22 cellular contexts compared by ENCODE assay signal in genomic region chr3:177377166-177377565, GRCh38.
A peak's percentile ranks its signal among the peaks of the same experiment; 100 is the strongest.
DNase-seq lines count a peak whose midpoint lies in the region; ATAC-seq and TF ChIP-seq lines count a peak whose summit lies in the region.
"Had no signal": no experiment of that assay in that cellular context is flagged by ENCODE, and none has a peak within 500 bp of the region (broad histone marks: within the 10 kb centered on the region; RNA-seq: fewer than 3 reads in every experiment).

No MANE protein-coding gene starts in this region.

- peaks cover 3% of the 10 kb centered on the region for H3K9me3 ChIP-seq in RWPE2 (ENCODE audit: severe bottlenecking)
- no peaks in the 10 kb centered on the region for H3K9me3 ChIP-seq in thyroid gland

- peaks cover 18% of the 10 kb centered on the region for H3K4me1 Mint-ChIP-seq in stimulated activated naive CD8-positive, alpha-beta T cell treated with anti-CD3 and anti-CD28 coated beads, Interleukin-15, amount 100 ng/mL, for 72 hours

- H3K27ac Mint-ChIP-seq in stimulated activated naive CD8-positive, alpha-beta T cell treated with anti-CD3 and anti-CD28 coated beads, Interleukin-15, amount 100 ng/mL, for 72 hours = no peak overlapping the region
- H3K27ac Mint-ChIP-seq: activated T-helper 2 cell treated with anti-CD3 and anti-CD28 coated beads, Interferon-gamma antibody, Interleukin-2, Interleukin-4, amounts not matched to agents 10 μg/mL and 5 μg/mL and 100 μg/mL, durations not matched to agents 14 hours and 24 hours and 36 hours; neural progenitor cell had no signal

- TF ChIP-seq CTCF in RWPE2 (IDR thresholded peaks at IDR 0.05; ENCODE audit: poor library complexity, severe bottlenecking) = no peak
- TF ChIP-seq CTCF in thyroid gland (IDR thresholded peaks at IDR 0.05) = peak in 1 of 6 experiments; percentile 25

- H3K27ac ChIP-seq in RWPE2 (ENCODE audit: poor library complexity, severe bottlenecking) (no peak overlapping the region), thyroid gland (peak overlapping the region; percentile 37 to 58 (median 43))
- H3K27ac ChIP-seq: BLaER1, heart left ventricle, neural progenitor cell, SK-N-MC, spleen, thoracic aorta had no signal

- H3K4me3 ChIP-seq in RWPE2 (ENCODE audit: severe bottlenecking) (no peak overlapping the region), thyroid gland (replicated peaks in 1 of 3) (no peak overlapping the region)
- H3K4me3 ChIP-seq: BLaER1, GM12878, heart left ventricle, neural progenitor cell, SK-N-MC, spleen, thoracic aorta had no signal

- DNase-seq in NCI-H2081 (lab: John Stamatoyannopoulos, UW) (peak; percentile 53 to 78), NCI-H2081 treated with DMSO at 0.1 percent for 48 hours (lab: John Stamatoyannopoulos, UW) (no peak), RWPE2 (ENCODE audit: low spot score) (peak; percentile 75), islet precursor cell (peak; percentile 57), thyroid gland (peak; percentile 94 to 96)
- no peak for DNase-seq in NK-92 treated with Interleukin-12 subunit alpha and Interleukin-12 subunit beta, amount 100 ng/mL, for 24 hours (lab: John Stamatoyannopoulos, UW)
- DNase-seq in stimulated activated naive CD8-positive, alpha-beta T cell treated with anti-CD3 and anti-CD28 coated beads, Interleukin-15, amount 100 ng/mL, for 72 hours = no peak
- DNase-seq: 8988T, heart left ventricle, KG1, NCI-H1048, NCI-H345, spleen, T1000 had no signal

- WGBS in thyroid gland, 2 donors = 53 to 66% methylated on average over 9 of the region's 9 CpGs

- H3K27me3 Mint-ChIP-seq in stimulated activated naive CD8-positive, alpha-beta T cell treated with anti-CD3 and anti-CD28 coated beads, Interleukin-15, amount 100 ng/mL, for 72 hours = no peaks in the 10 kb centered on the region

- H3K4me3 Mint-ChIP-seq in stimulated activated naive CD8-positive, alpha-beta T cell treated with anti-CD3 and anti-CD28 coated beads, Interleukin-15, amount 100 ng/mL, for 72 hours = no peak overlapping the region
- H3K4me3 Mint-ChIP-seq: neural progenitor cell had no signal

- intact Hi-C loops in thyroid gland (cut with DNase I) = no loop called here

- peaks cover 0 to 9% of the 10 kb centered on the region in 2 donors for H3K9me3 Mint-ChIP-seq in stimulated activated naive CD8-positive, alpha-beta T cell treated with anti-CD3 and anti-CD28 coated beads, Interleukin-15, amount 100 ng/mL, for 72 hours

- H3K4me1 ChIP-seq in RWPE2 (ENCODE audit: insufficient read depth, poor library complexity, severe bottlenecking) = peaks cover 10% of the 10 kb centered on the region
- peaks cover 9 to 12% of the 10 kb centered on the region in 2 donors for H3K4me1 ChIP-seq in thyroid gland
- H3K4me1 ChIP-seq: heart left ventricle had no signal

- no peaks in the 10 kb centered on the region for H3K27me3 ChIP-seq in RWPE2 (ENCODE audit: insufficient read depth, poor library complexity, severe bottlenecking)
- no peaks in the 10 kb centered on the region for H3K27me3 ChIP-seq in thyroid gland
- H3K27me3 ChIP-seq: BLaER1, heart left ventricle, neural progenitor cell, spleen had no signal

- peak in 1 of 2 donors; percentile 15 for TF ChIP-seq POLR2A in thyroid gland (IDR thresholded peaks at IDR 0.05)

- H3K36me3 ChIP-seq in RWPE2 (ENCODE audit: low read depth) (no peaks in the 10 kb centered on the region), thyroid gland (no peaks in the 10 kb centered on the region)
- H3K36me3 ChIP-seq: BLaER1, heart left ventricle, neural progenitor cell, spleen, thoracic aorta had no signal

- peak; percentile 76 for ATAC-seq in RWPE2 (ENCODE audit: low read depth)
- no peak for ATAC-seq in HG03571 (IDR thresholded peaks at IDR 0.05; ENCODE audit: unreplicated experiment)
- ATAC-seq in stimulated activated naive CD8-positive, alpha-beta T cell treated with anti-CD3 and anti-CD28 coated beads, Interleukin-15, amount 100 ng/mL, for 72 hours = no peak
- ATAC-seq: activated CD4-positive, CD25-positive, alpha-beta regulatory T cell treated with anti-CD3 and anti-CD28 coated beads, Interleukin-2, amount 50 U/mL, for 24 hours; heart left ventricle had no signal

Comparison
In these comparisons a context has a peak if more than half of its experiments do, and no peak if none do; other contexts are left out.
1. DNase-seq: peak in NCI-H2081 (2 of 2), RWPE2 (single experiment), islet precursor cell (single experiment) and thyroid gland (2 of 2); none in NCI-H2081 treated with DMSO at 0.1 percent for 48 hours (single experiment), NK-92 treated with Interleukin-12 subunit alpha and Interleukin-12 subunit beta, amount 100 ng/mL, for 24 hours (single experiment) and stimulated activated naive CD8-positive, alpha-beta T cell treated with anti-CD3 and anti-CD28 coated beads, Interleukin-15, amount 100 ng/mL, for 72 hours (0 of 2).